In genomic region chr10:71319800-71320392, GRCh38 we compare ENCODE assay signal across 8 cellular contexts. TPM values are rescaled to one million over a fixed set of nuclear protein-coding genes. Genes with fewer than 3 reads are reported as not detected.
DNase-seq lines count a peak whose midpoint lies in the region; FAIRE-seq and TF ChIP-seq lines count a peak whose summit lies in the region.

No MANE protein-coding gene starts in this region.

- peak overlapping the region; percentile 91 for H3K4me3 ChIP-seq in OCI-LY1 (ENCODE audit: low read depth, low read length, poor library complexity, severe bottlenecking)
- H3K4me3 ChIP-seq in epithelial cell of esophagus (ENCODE audit: low read length) = peak overlapping the region; percentile 58

- H3K4me2 ChIP-seq in OCI-LY1 (ENCODE audit: low read length) = peak overlapping the region; percentile 80

- H2AFZ ChIP-seq in OCI-LY1 (ENCODE audit: low read length) = no peak overlapping the region

- H3K36me3 ChIP-seq in OCI-LY1 (ENCODE audit: insufficient read depth, low read length) = peaks cover 12% of the 10 kb centered on the region

- no peaks in the 10 kb centered on the region for H3K9me3 Mint-ChIP-seq in progenitor cell of endocrine pancreas (ENCODE audit: low read depth)

- H3K27me3 Mint-ChIP-seq in progenitor cell of endocrine pancreas = peaks cover 4% of the 10 kb centered on the region

- no peaks in the 10 kb centered on the region for H3K79me2 ChIP-seq in OCI-LY1 (ENCODE audit: insufficient read depth, low read length)

- H3K9me3 ChIP-seq in OCI-LY1 (ENCODE audit: low read length) = no peaks in the 10 kb centered on the region

- DNase-seq in GM12891 (ENCODE audit: insufficient read length, low spot score) (no peak), epithelial cell of esophagus (ENCODE audit: low read depth) (no peak), progenitor cell of endocrine pancreas (ENCODE audit: low spot score, unreplicated experiment) (no peak), NCI-H1436 treated with DMSO at 0.1 percent for 48 hours (lab: John Stamatoyannopoulos, UW) (no peak), NCI-H69 (lab: John Stamatoyannopoulos, UW) (no peak), NCI-H1092 (lab: John Stamatoyannopoulos, UW) (no peak), GM19239 (ENCODE audit: insufficient read length, low spot score) (no peak)

- H4K20me1 ChIP-seq in OCI-LY1 (ENCODE audit: insufficient read depth, low read length) = no peaks in the 10 kb centered on the region

- peaks cover 16% of the 10 kb centered on the region for H3K4me1 ChIP-seq in OCI-LY1 (ENCODE audit: insufficient read depth, low read length, severe bottlenecking)

- no peak overlapping the region for H3K27ac Mint-ChIP-seq in progenitor cell of endocrine pancreas

- H3K27me3 ChIP-seq in OCI-LY1 (ENCODE audit: insufficient read depth, low read length) = no peaks in the 10 kb centered on the region

- H3K4me1 Mint-ChIP-seq in progenitor cell of endocrine pancreas (ENCODE audit: low read depth) = peaks cover 8% of the 10 kb centered on the region

- TF ChIP-seq CTCF in OCI-LY1 (IDR thresholded peaks at IDR 0.05; ENCODE audit: low read length) = no peak
- no peak for TF ChIP-seq CTCF in epithelial cell of esophagus (IDR thresholded peaks at IDR 0.05; ENCODE audit: insufficient read depth, low read depth, low read length, missing control alignments)
- TF ChIP-seq CTCF in progenitor cell of endocrine pancreas (IDR thresholded peaks at IDR 0.05; ENCODE audit: unreplicated experiment) = no peak

- H3K36me3 Mint-ChIP-seq in progenitor cell of endocrine pancreas (ENCODE audit: insufficient read depth) = peaks cover 10% of the 10 kb centered on the region

- no peak for TF ChIP-seq POLR2A in GM12891 (IDR thresholded peaks at IDR 0.05; ENCODE audit: low read depth, low read length)

- no peaks in the 10 kb centered on the region for H3F3A ChIP-seq in OCI-LY1 (ENCODE audit: insufficient read depth, low read length)

- peak overlapping the region; percentile 98 for H3K4me3 Mint-ChIP-seq in progenitor cell of endocrine pancreas (ENCODE audit: low read depth)

- peak overlapping the region; percentile 91 for H3K9ac ChIP-seq in OCI-LY1 (ENCODE audit: low read length)

- FAIRE-seq in GM12891 (lab: Jason Lieb, UNC) = peak; percentile 50
- FAIRE-seq in GM19239 (lab: Jason Lieb, UNC) = no peak

- no peak overlapping the region for H3K27ac ChIP-seq in OCI-LY1 (ENCODE audit: low read depth, low read length, poor library complexity, severe bottlenecking)

- H3K9me2 ChIP-seq in OCI-LY1 (ENCODE audit: low read depth, low read length) = no peaks in the 10 kb centered on the region

TF ChIP-seq in GM12891, 5 proteins besides CTCF, POLR2A, EP300 and RAD21:
- TF ChIP-seq TAF1 (IDR thresholded peaks at IDR 0.05; ENCODE audit: low read depth, low read length) = no peak

RNA-seq across cellular contexts. Expression of gene SLC29A3, which starts 0.8 kb away (rescaled TPM):
- 1.6 TPM for polyA plus RNA-seq in GM12891 (2012; ENCODE audit: low read depth, missing spikeins)
- 13.3 and 13.7 TPM in 2 replicates for total RNA-seq in progenitor cell of endocrine pancreas
